10 cellular contexts compared by ENCODE assay signal in the genomic region with DNA sequence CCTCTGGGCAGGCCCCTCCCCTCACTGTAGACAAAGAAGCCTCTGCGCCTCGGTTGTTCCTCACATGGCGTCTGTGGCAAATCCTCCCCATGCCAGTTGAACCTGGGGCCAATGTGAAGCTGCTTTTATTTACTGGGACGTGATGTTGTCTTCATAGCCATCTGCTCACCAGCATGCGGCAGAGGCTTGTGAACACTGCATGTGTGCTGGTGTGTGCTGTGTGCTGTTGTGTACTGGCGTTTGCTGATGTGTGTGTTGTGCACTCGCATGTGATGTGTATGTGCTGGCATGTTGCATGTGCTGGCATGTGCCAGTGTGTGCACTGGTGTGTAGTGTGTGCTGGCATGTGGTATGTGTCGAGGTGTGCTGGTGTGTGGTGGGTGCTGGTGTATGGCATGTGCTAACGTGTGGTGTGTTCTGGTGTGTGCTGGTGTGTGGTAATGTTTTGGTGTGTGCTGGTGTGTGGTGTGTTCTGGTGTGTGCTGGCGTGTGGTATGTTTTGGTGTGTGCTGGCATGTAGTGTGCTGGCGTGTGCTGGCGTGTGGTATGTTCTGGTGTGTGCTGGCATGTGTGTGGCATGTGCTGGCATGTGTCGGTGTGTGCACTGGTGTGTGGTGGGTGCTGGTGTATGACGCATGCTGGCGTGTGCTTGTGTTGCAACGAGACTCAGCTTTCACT. TPM values are rescaled to one million over a fixed set of nuclear protein-coding genes. Genes with fewer than 3 reads are reported as not detected.
DNase-seq lines count a peak whose midpoint lies in the region; ATAC-seq, FAIRE-seq and TF ChIP-seq lines count a peak whose summit lies in the region.
"Had no signal": no experiment of that assay in that cellular context is flagged by ENCODE, and none has a peak within 500 bp of the region (broad histone marks: within the 10 kb centered on the region; RNA-seq: fewer than 3 reads in every experiment).

No MANE protein-coding gene starts in this region.

- no peaks in the 10 kb centered on the region for H3K27me3 ChIP-seq in skeletal muscle satellite cell (ENCODE audit: control insufficient read depth, insufficient read depth, low read length)
- H3K27me3 ChIP-seq: suprapubic skin had no signal

- no peak overlapping the region for H3K4me3 ChIP-seq in skeletal muscle satellite cell (ENCODE audit: low read length)
- H3K4me3 ChIP-seq: GM23248, suprapubic skin had no signal

- no peaks in the 10 kb centered on the region for H3K9me3 ChIP-seq in skeletal muscle satellite cell (replicated peaks; ENCODE audit: low read length)
- H3K9me3 ChIP-seq: suprapubic skin had no signal

- H3K27me3 Mint-ChIP-seq in activated CD8-positive, alpha-beta memory T cell treated with anti-CD3 and anti-CD28 coated beads, Interleukin-2, amount 10 ng/mL, durations not matched to agents 7 days and 5 days: no peaks in the 10 kb centered on the region
- H3K27me3 Mint-ChIP-seq in glutamatergic neuron (ENCODE audit: unreplicated experiment): peaks cover 11% of the 10 kb centered on the region

- peak overlapping the region; percentile 26 for H3K4me2 ChIP-seq in skeletal muscle satellite cell (ENCODE audit: low read length)

- FAIRE-seq in D721Med (lab: Jason Lieb, UNC): no peak

- no peak for DNase-seq in activated CD8-positive, alpha-beta memory T cell treated with anti-CD3 and anti-CD28 coated beads, Interleukin-2, amount 10 ng/mL, durations not matched to agents 7 days and 5 days
- DNase-seq in activated CD8-positive, alpha-beta memory T cell treated with anti-CD3 and anti-CD28 coated beads, Interleukin-2, amount 50 U/mL, for 4 hours: no peak
- DNase-seq in NCI-H69 (lab: John Stamatoyannopoulos, UW): peak; percentile 28
- DNase-seq in glutamatergic neuron: no peak
- no peak for DNase-seq in SKM-1 treated with dmso at 0.1 percent for 144 hours (lab: John Stamatoyannopoulos, UW; ENCODE audit: unreplicated experiment)
- DNase-seq in D721Med (ENCODE audit: insufficient read length, low spot score): no peak

- TF ChIP-seq CTCF in glutamatergic neuron (IDR thresholded peaks at IDR 0.05; ENCODE audit: partially characterized antibody, unreplicated experiment): no peak
- no peak for TF ChIP-seq CTCF in D721Med (IDR thresholded peaks at IDR 0.05; ENCODE audit: insufficient read depth, missing control alignments)

- no peaks in the 10 kb centered on the region for H3K4me1 ChIP-seq in skeletal muscle satellite cell (ENCODE audit: control insufficient read depth, insufficient read depth, low read length)

- H3K9ac ChIP-seq in skeletal muscle satellite cell (ENCODE audit: low read depth, low read length): no peak overlapping the region
- H3K9ac ChIP-seq: GM23248 had no signal

- no peak overlapping the region for H3K27ac Mint-ChIP-seq in activated CD8-positive, alpha-beta memory T cell treated with anti-CD3 and anti-CD28 coated beads, Interleukin-2, amount 10 ng/mL, durations not matched to agents 7 days and 5 days
- H3K27ac Mint-ChIP-seq in glutamatergic neuron (ENCODE audit: unreplicated experiment): peak overlapping the region; percentile 28

- CTCF ChIA-PET in activated CD8-positive, alpha-beta memory T cell treated with anti-CD3 and anti-CD28 coated beads, Interleukin-2, amount 10 ng/mL, durations not matched to agents 7 days and 5 days (lab: Charles Lee): interaction anchor here (0.6 to 2.0 kb wide), 22 partner anchors 10 to 185 kb away, joined by 3 to 8 read pairs (median 4); a partner anchor contains a TSS

- H3K36me3 Mint-ChIP-seq in activated CD8-positive, alpha-beta memory T cell treated with anti-CD3 and anti-CD28 coated beads, Interleukin-2, amount 10 ng/mL, durations not matched to agents 7 days and 5 days: peaks cover 7% of the 10 kb centered on the region
- no peaks in the 10 kb centered on the region for H3K36me3 Mint-ChIP-seq in glutamatergic neuron (ENCODE audit: unreplicated experiment)

- H3K9me3 Mint-ChIP-seq in activated CD8-positive, alpha-beta memory T cell treated with anti-CD3 and anti-CD28 coated beads, Interleukin-2, amount 10 ng/mL, durations not matched to agents 7 days and 5 days (ENCODE audit: low read depth): no peaks in the 10 kb centered on the region
- peaks cover 8% of the 10 kb centered on the region for H3K9me3 Mint-ChIP-seq in glutamatergic neuron (ENCODE audit: unreplicated experiment)

- H3K4me1 Mint-ChIP-seq in activated CD8-positive, alpha-beta memory T cell treated with anti-CD3 and anti-CD28 coated beads, Interleukin-2, amount 10 ng/mL, durations not matched to agents 7 days and 5 days: peaks cover 15% of the 10 kb centered on the region
- peaks cover 12% of the 10 kb centered on the region for H3K4me1 Mint-ChIP-seq in glutamatergic neuron (ENCODE audit: low read depth, unreplicated experiment)

- peak; percentile 20 for ATAC-seq in activated CD8-positive, alpha-beta memory T cell treated with anti-CD3 and anti-CD28 coated beads, Interleukin-2, amount 10 ng/mL, durations not matched to agents 7 days and 5 days
- no peak for ATAC-seq in GM19455 (IDR thresholded peaks at IDR 0.05; ENCODE audit: unreplicated experiment)

- H3K4me3 Mint-ChIP-seq in activated CD8-positive, alpha-beta memory T cell treated with anti-CD3 and anti-CD28 coated beads, Interleukin-2, amount 10 ng/mL, durations not matched to agents 7 days and 5 days: no peak overlapping the region
- peak overlapping the region; percentile 8 for H3K4me3 Mint-ChIP-seq in glutamatergic neuron (ENCODE audit: unreplicated experiment)

- H3K36me3 ChIP-seq in skeletal muscle satellite cell (ENCODE audit: insufficient read depth, low read length): peaks cover 14% of the 10 kb centered on the region

RNA-seq across cellular contexts. Expression of a gene that starts 37.2 kb away (rescaled TPM):
- total RNA-seq in activated CD8-positive, alpha-beta memory T cell treated with anti-CD3 and anti-CD28 coated beads, Interleukin-2, amount 10 ng/mL, durations not matched to agents 7 days and 5 days: 10 to 100 TPM; 71.5 to 71.7 TPM
- 48.4 TPM for total RNA-seq in glutamatergic neuron (ENCODE audit: unreplicated experiment)
- total RNA-seq in skeletal muscle satellite cell (2012; rRNA removed): 15.7 and 17.7 TPM in 2 replicates
